ENCODE assay signal across 7 cellular contexts in the genomic region with DNA sequence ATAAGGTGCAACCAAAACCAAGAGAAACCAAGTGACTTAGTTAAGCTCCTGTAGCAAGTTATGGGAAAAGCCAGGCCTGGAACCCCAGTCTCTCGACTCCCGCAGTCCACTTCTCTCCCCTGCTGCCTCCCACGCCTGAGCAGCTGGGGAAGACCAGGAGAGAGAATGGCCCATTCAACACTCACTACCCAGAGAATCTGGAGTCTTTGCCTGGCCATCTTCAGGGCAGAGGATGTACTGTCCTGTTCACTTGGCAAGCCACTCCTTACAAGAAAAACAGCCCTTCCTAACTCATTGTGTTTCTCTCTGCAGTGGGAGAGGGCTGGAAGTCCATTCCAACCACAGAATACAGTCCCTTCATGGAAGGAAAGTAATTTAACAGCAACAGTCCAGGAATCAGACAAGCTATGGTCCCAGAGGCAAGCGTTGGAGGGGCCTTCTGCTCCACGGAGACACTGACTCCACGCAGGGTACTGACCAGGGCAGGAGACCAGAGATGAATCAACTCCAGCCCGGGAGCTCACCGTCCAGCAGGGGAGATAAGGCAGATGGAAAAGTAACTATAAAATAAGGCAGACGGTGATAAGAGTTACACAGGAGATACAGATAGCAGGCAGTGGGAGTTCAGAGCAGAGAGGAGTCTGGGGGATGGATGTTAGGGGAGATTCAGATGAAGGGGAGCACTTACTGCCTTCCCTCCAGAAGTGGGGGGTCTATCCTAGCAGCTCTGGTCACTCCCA. TPM values are rescaled to one million over a fixed set of nuclear protein-coding genes. Genes with fewer than 3 reads are reported as not detected.
DNase-seq lines count a peak whose midpoint lies in the region; ATAC-seq, FAIRE-seq and TF ChIP-seq lines count a peak whose summit lies in the region.

No MANE protein-coding gene starts in this region.

- no peak for DNase-seq in NT2/D1 (ENCODE audit: low read depth, low spot score)
- no peak for DNase-seq in astrocyte of the spinal cord (ENCODE audit: low read depth, low spot score)
- DNase-seq in right lobe of liver, result no peak
- peak; percentile 52 for DNase-seq in testis
- no peak for DNase-seq in frontal cortex (ENCODE audit: low spot score in 2 of 2)

- intact Hi-C loops in right lobe of liver (cut with DNase I) (loop anchor here (10.0 kb wide), 2 partner anchors 84 to 94 kb away; no protein-coding TSS in a partner anchor), testis (cut with DNase I; ENCODE audit: low total_unique reads) (loop anchor here (10.0 kb wide), 3 partner anchors 54 to 164 kb away; a partner anchor contains a TSS)

- peak overlapping the region; percentile 88 for H3K9ac ChIP-seq in NT2/D1 (ENCODE audit: insufficient read length, low read depth)

- H3K4me3 ChIP-seq in NT2/D1 (ENCODE audit: insufficient read length, low read depth) (no peak overlapping the region), astrocyte of the spinal cord (ENCODE audit: low read depth, low read length) (peak overlapping the region; percentile 57), right lobe of liver (peak overlapping the region; percentile 63 to 85 (median 68)), testis (peak overlapping the region in 1 of 2 donors; percentile 72)

- H3K27ac ChIP-seq in right lobe of liver (peak overlapping the region in 2 of 3 donors; percentile 66 to 69), testis (peak overlapping the region; percentile 86 to 90)

- H3K4me1 ChIP-seq in NT2/D1 (ENCODE audit: insufficient read depth, insufficient read length) (peaks cover 18% of the 10 kb centered on the region), right lobe of liver (peaks cover 0 to 44% (median 21%) of the 10 kb centered on the region in 4 donors), testis (peaks cover 18% of the 10 kb centered on the region)

- H3K9me3 ChIP-seq in NT2/D1 (ENCODE audit: insufficient read depth, low read length), result no peaks in the 10 kb centered on the region
- H3K9me3 ChIP-seq in right lobe of liver, result no peaks in the 10 kb centered on the region
- no peaks in the 10 kb centered on the region for H3K9me3 ChIP-seq in testis

- in situ Hi-C loops in astrocyte of the spinal cord (cut with HindIII; ENCODE audit: low sequenced_read_pairs), result no loop called here

- WGBS in right lobe of liver (ENCODE audit: insufficient coverage, low coverage, low lambda C conversion rate, missing lambda C conversion rate), result 18% methylated on average over 4 of the region's 9 CpGs
- 9 to 23% methylated on average over 9 of the region's 9 CpGs for WGBS in testis, 2 donors

- ATAC-seq in right lobe of liver, result peak; percentile 2 to 19 (median 7)
- no peak for ATAC-seq in HG02798 (IDR thresholded peaks at IDR 0.05; ENCODE audit: poor library complexity, unreplicated experiment)
- ATAC-seq in HG03097 (IDR thresholded peaks at IDR 0.05; ENCODE audit: low FRiP score, unreplicated experiment), result no peak

- no peak for TF ChIP-seq CTCF in astrocyte of the spinal cord (IDR thresholded peaks at IDR 0.05; ENCODE audit: low read depth, low read length)
- no peak for TF ChIP-seq CTCF in right lobe of liver (IDR thresholded peaks at IDR 0.05)
- no peak for TF ChIP-seq CTCF in testis (IDR thresholded peaks at IDR 0.05)

- H3K36me3 ChIP-seq in NT2/D1 (ENCODE audit: insufficient read depth, insufficient read length, low read length), result peaks cover 8% of the 10 kb centered on the region
- no peaks in the 10 kb centered on the region for H3K36me3 ChIP-seq in right lobe of liver
- no peaks in the 10 kb centered on the region for H3K36me3 ChIP-seq in testis (ENCODE audit: low read depth, missing control alignments)

- TF ChIP-seq POLR2A in right lobe of liver (IDR thresholded peaks at IDR 0.05) (no peak), testis (IDR thresholded peaks at IDR 0.05) (no peak)

- no peak for FAIRE-seq in frontal cortex (lab: Jason Lieb, UNC)

- H3K27me3 ChIP-seq in NT2/D1 (ENCODE audit: insufficient read depth, insufficient read length) (peaks cover 26% of the 10 kb centered on the region), right lobe of liver (no peaks in the 10 kb centered on the region), testis (no peaks in the 10 kb centered on the region)

RNA-seq across cellular contexts. Expression of a gene that starts 1.6 kb away (rescaled TPM):
- 10 to 100 TPM in 4 of 6 experiments, 1 to 10 TPM in 2; 5.8 to 24.7 (median 14.2) TPM for total RNA-seq in right lobe of liver
- total RNA-seq in testis, result 10 to 100 TPM; 25.3 to 38.3 TPM
- 24.2 TPM for polyA plus RNA-seq in testis (ENCODE audit: insufficient read depth, low read depth, low replicate concordance)
- total RNA-seq in frontal cortex, result 4.9 TPM

Comparison
In these comparisons a context has a peak if more than half of its experiments do, and no peak if none do; other contexts are left out.
1. ATAC-seq: peak in right lobe of liver (4 of 4); none in HG02798 (single experiment) and HG03097 (single experiment).